Comparison of ENCODE assay signal across 1 cellular context in genomic region chr13:44917589-44918322, GRCh38.
TF ChIP-seq lines count a peak whose summit lies in the region.

No MANE protein-coding gene starts in this region.

TF ChIP-seq in HepG2, 621 proteins besides CTCF, POLR2A, EP300 and RAD21 (continued from another document and continues in another):
- TF ChIP-seq, protein P1, sequence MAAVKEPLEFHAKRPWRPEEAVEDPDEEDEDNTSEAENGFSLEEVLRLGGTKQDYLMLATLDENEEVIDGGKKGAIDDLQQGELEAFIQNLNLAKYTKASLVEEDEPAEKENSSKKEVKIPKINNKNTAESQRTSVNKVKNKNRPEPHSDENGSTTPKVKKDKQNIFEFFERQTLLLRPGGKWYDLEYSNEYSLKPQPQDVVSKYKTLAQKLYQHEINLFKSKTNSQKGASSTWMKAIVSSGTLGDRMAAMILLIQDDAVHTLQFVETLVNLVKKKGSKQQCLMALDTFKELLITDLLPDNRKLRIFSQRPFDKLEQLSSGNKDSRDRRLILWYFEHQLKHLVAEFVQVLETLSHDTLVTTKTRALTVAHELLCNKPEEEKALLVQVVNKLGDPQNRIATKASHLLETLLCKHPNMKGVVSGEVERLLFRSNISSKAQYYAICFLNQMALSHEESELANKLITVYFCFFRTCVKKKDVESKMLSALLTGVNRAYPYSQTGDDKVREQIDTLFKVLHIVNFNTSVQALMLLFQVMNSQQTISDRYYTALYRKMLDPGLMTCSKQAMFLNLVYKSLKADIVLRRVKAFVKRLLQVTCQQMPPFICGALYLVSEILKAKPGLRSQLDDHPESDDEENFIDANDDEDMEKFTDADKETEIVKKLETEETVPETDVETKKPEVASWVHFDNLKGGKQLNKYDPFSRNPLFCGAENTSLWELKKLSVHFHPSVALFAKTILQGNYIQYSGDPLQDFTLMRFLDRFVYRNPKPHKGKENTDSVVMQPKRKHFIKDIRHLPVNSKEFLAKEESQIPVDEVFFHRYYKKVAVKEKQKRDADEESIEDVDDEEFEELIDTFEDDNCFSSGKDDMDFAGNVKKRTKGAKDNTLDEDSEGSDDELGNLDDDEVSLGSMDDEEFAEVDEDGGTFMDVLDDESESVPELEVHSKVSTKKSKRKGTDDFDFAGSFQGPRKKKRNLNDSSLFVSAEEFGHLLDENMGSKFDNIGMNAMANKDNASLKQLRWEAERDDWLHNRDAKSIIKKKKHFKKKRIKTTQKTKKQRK (IDR thresholded peaks at IDR 0.05; ENCODE audit: low read length) = no peak
- TF ChIP-seq DBP (CRISPR knock-in tag; IDR thresholded peaks at IDR 0.05; ENCODE audit: not compliant biosample characterization) (no peak), ZBTB20 (CRISPR knock-in tag; IDR thresholded peaks at IDR 0.05; ENCODE audit: borderline replicate concordance, low read depth) (no peak), GFI1 (CRISPR knock-in tag; IDR thresholded peaks at IDR 0.05; ENCODE audit: borderline replicate concordance) (no peak; the same call in 1 of the 2 replicates), ZNF557 (CRISPR knock-in tag; IDR thresholded peaks at IDR 0.05) (no peak), FUBP1 (CRISPR knock-in tag; IDR thresholded peaks at IDR 0.05; ENCODE audit: borderline replicate concordance) (no peak), ZNF234 (CRISPR knock-in tag; conservative IDR thresholded peaks at IDR 0.05) (no peak), ZNF775 (CRISPR knock-in tag; IDR thresholded peaks at IDR 0.05; ENCODE audit: borderline replicate concordance) (no peak), HNF1A (IDR thresholded peaks at IDR 0.05; ENCODE audit: low read depth) (no peak), HNF1A (CRISPR knock-in tag; IDR thresholded peaks at IDR 0.05; ENCODE audit: borderline replicate concordance) (peak; percentile 25; the same call in 1 of the 2 replicates), KLF15 (CRISPR knock-in tag; IDR thresholded peaks at IDR 0.05; ENCODE audit: borderline replicate concordance) (0 out of 2 replicates have a peak, but pooled peaks have one; percentile 57), ZNF101 (CRISPR knock-in tag; IDR thresholded peaks at IDR 0.05; ENCODE audit: borderline replicate concordance, low read depth) (no peak), ZNF770 (CRISPR knock-in tag; IDR thresholded peaks at IDR 0.05) (no peak), DPF2 (CRISPR knock-in tag; IDR thresholded peaks at IDR 0.05; ENCODE audit: borderline replicate concordance, low read depth) (no peak), SNAPC5 (CRISPR knock-in tag; IDR thresholded peaks at IDR 0.05; ENCODE audit: borderline replicate concordance) (no peak), STAT5B (CRISPR knock-in tag; IDR thresholded peaks at IDR 0.05) (no peak), ZBTB39 (CRISPR knock-in tag; IDR thresholded peaks at IDR 0.05) (peak; percentile 29; the same call in 1 of the 2 replicates), POLR2AphosphoS5 (IDR thresholded peaks at IDR 0.05; ENCODE audit: low read depth, low read length) (peak; percentile 28; the same call in 1 of the 2 replicates), CEBPB (IDR thresholded peaks at IDR 0.05; ENCODE audit: borderline replicate concordance, low read depth, low read length) (no peak), ZNF639 (CRISPR knock-in tag; conservative IDR thresholded peaks at IDR 0.05) (no peak), ZNF430 (CRISPR knock-in tag; IDR thresholded peaks at IDR 0.05) (no peak), GTF3A (CRISPR knock-in tag; conservative IDR thresholded peaks at IDR 0.05) (no peak), MAF1 (CRISPR knock-in tag; IDR thresholded peaks at IDR 0.05; ENCODE audit: borderline replicate concordance) (peak; percentile 99), ZNF460 (CRISPR knock-in tag; IDR thresholded peaks at IDR 0.05; ENCODE audit: borderline replicate concordance) (peak; percentile 19; the same call in 1 of the 2 replicates), ZFP91 (CRISPR knock-in tag; IDR thresholded peaks at IDR 0.05; ENCODE audit: borderline replicate concordance) (peak; percentile 76; the same call in 1 of the 2 replicates), RNF219 (CRISPR knock-in tag; IDR thresholded peaks at IDR 0.05) (no peak; the same call in 1 of the 2 replicates), NR2F2 (IDR thresholded peaks at IDR 0.05; ENCODE audit: borderline replicate concordance, low read depth) (no peak; the same call in 1 of the 2 replicates), DMAP1 (CRISPR knock-in tag; IDR thresholded peaks at IDR 0.05) (no peak; the same call in 1 of the 2 replicates)
- TF ChIP-seq, protein P2, sequence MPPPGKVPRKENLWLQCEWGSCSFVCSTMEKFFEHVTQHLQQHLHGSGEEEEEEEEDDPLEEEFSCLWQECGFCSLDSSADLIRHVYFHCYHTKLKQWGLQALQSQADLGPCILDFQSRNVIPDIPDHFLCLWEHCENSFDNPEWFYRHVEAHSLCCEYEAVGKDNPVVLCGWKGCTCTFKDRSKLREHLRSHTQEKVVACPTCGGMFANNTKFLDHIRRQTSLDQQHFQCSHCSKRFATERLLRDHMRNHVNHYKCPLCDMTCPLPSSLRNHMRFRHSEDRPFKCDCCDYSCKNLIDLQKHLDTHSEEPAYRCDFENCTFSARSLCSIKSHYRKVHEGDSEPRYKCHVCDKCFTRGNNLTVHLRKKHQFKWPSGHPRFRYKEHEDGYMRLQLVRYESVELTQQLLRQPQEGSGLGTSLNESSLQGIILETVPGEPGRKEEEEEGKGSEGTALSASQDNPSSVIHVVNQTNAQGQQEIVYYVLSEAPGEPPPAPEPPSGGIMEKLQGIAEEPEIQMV (CRISPR knock-in tag; IDR thresholded peaks at IDR 0.05; ENCODE audit: low read depth) = no peak
